Comparison of ENCODE assay signal across 19 cellular contexts in genomic region chr14:100288382-100289185, GRCh38. TPM values are rescaled to one million over a fixed set of nuclear protein-coding genes. Genes with fewer than 3 reads are reported as not detected.
DNase-seq lines count a peak whose midpoint lies in the region; TF ChIP-seq lines count a peak whose summit lies in the region.
"Had no signal": no experiment of that assay in that cellular context is flagged by ENCODE, and none has a peak within 500 bp of the region (broad histone marks: within the 10 kb centered on the region; RNA-seq: fewer than 3 reads in every experiment).

No MANE protein-coding gene starts in this region.

- H3K27ac ChIP-seq in BLaER1 treated with 17β-estradiol and CSF1 and Interleukin-3, amounts not matched to agents 10 nM and 100 nM, result peak overlapping the region in 5 of 11 experiments; percentile 80 to 92 (median 90); a peak in 10 of 22 replicates
- H3K27ac ChIP-seq in HEK293 (ENCODE audit: extremely low read depth, low read depth, low read length), result no peak overlapping the region
- H3K27ac ChIP-seq in esophagus muscularis mucosa (replicated peaks in 1 of 4), result no peak overlapping the region
- H3K27ac ChIP-seq: vagina had no signal

- peaks cover 70 to 96% (median 92%) of the 10 kb centered on the region in 10 experiments for H3K4me1 ChIP-seq in BLaER1 treated with 17β-estradiol and CSF1 and Interleukin-3, amounts not matched to agents 10 nM and 100 nM
- H3K4me1 ChIP-seq in HEK293 (ENCODE audit: control insufficient read depth, insufficient read depth, low read length), result no peaks in the 10 kb centered on the region; the same call in 1 of the 2 replicates
- peaks cover 21 to 53% (median 33%) of the 10 kb centered on the region in 4 donors for H3K4me1 ChIP-seq in esophagus muscularis mucosa

- peaks cover 44% of the 10 kb centered on the region for H3K4me1 Mint-ChIP-seq in neural crest cell
- H3K4me1 Mint-ChIP-seq in progenitor cell of endocrine pancreas (ENCODE audit: low read depth), result peaks cover 9% of the 10 kb centered on the region

- no peaks in the 10 kb centered on the region for H3K9me3 Mint-ChIP-seq in neural crest cell
- no peaks in the 10 kb centered on the region for H3K9me3 Mint-ChIP-seq in progenitor cell of endocrine pancreas (ENCODE audit: low read depth)
- H3K9me3 Mint-ChIP-seq: activated naive CD8-positive, alpha-beta T cell treated with anti-CD3 and anti-CD28 coated beads, Interleukin-2, amount 50 U/mL, for 24 hours; CD4-positive, alpha-beta T cell; memory B cell had no signal

- H3K36me3 Mint-ChIP-seq in neural crest cell (ENCODE audit: low read depth), result peaks cover 4% of the 10 kb centered on the region
- H3K36me3 Mint-ChIP-seq in progenitor cell of endocrine pancreas (ENCODE audit: insufficient read depth), result peaks cover 2% of the 10 kb centered on the region
- H3K36me3 Mint-ChIP-seq: memory B cell had no signal

- peaks cover 12% of the 10 kb centered on the region for H3K27me3 Mint-ChIP-seq in neural crest cell (ENCODE audit: low read depth)
- no peaks in the 10 kb centered on the region for H3K27me3 Mint-ChIP-seq in progenitor cell of endocrine pancreas
- H3K27me3 Mint-ChIP-seq: activated naive CD8-positive, alpha-beta T cell treated with anti-CD3 and anti-CD28 coated beads, Interleukin-2, amount 50 U/mL, for 24 hours; CD4-positive, alpha-beta T cell; memory B cell had no signal

- POLR2A ChIA-PET in HEK293 (lab: Yijun Ruan, JAX), result interaction anchor here (0.6 kb wide), 1 partner anchor 20 kb away, joined by 4 read pairs; no protein-coding TSS in a partner anchor

- TF ChIP-seq EP300 in esophagus muscularis mucosa (IDR thresholded peaks at IDR 0.05), result no peak

- H3K27ac Mint-ChIP-seq in neural crest cell (ENCODE audit: unreplicated experiment), result peak overlapping the region; percentile 8
- H3K27ac Mint-ChIP-seq in progenitor cell of endocrine pancreas, result no peak overlapping the region
- H3K27ac Mint-ChIP-seq: activated naive CD8-positive, alpha-beta T cell treated with anti-CD3 and anti-CD28 coated beads, Interleukin-2, amount 50 U/mL, for 24 hours; CD4-positive, alpha-beta T cell; memory B cell had no signal

- CTCF ChIA-PET in HEK293 (lab: Yijun Ruan, JAX), result interaction anchor here (0.5 to 1.8 kb wide), 4 partner anchors 10 to 1495 kb away, joined by 3 to 6 read pairs (median 4); no protein-coding TSS in a partner anchor

- H3K4me3 ChIP-seq in BLaER1 treated with 17β-estradiol and CSF1 and Interleukin-3, amounts not matched to agents 10 nM and 100 nM, result no peak overlapping the region; a peak in 1 of 20 replicates
- H3K4me3 ChIP-seq in HEK293 (ENCODE audit: low read depth, low read length), result no peak overlapping the region
- H3K4me3 ChIP-seq in esophagus muscularis mucosa, result no peak overlapping the region
- H3K4me3 ChIP-seq: HAP-1, K562, vagina had no signal

- H3K9me3 ChIP-seq in BLaER1 treated with 17β-estradiol and CSF1 and Interleukin-3, amounts not matched to agents 10 nM and 100 nM (replicated peaks in 1 of 11), result no peaks in the 10 kb centered on the region
- H3K9me3 ChIP-seq in HEK293 (ENCODE audit: control insufficient read depth, insufficient read depth, low read depth, low read length) (no peaks in the 10 kb centered on the region), esophagus muscularis mucosa (no peaks in the 10 kb centered on the region)
- H3K9me3 ChIP-seq: HAP-1, vagina had no signal

- 79% methylated on average over 12 of the region's 12 CpGs for WGBS in esophagus muscularis mucosa

- H3K4me3 Mint-ChIP-seq in neural crest cell, result peak overlapping the region; percentile 84
- H3K4me3 Mint-ChIP-seq in progenitor cell of endocrine pancreas (ENCODE audit: low read depth), result no peak overlapping the region
- H3K4me3 Mint-ChIP-seq: activated naive CD8-positive, alpha-beta T cell treated with anti-CD3 and anti-CD28 coated beads, Interleukin-2, amount 50 U/mL, for 24 hours; CD4-positive, alpha-beta T cell; memory B cell had no signal

- H3K27me3 ChIP-seq in BLaER1 treated with 17β-estradiol and CSF1 and Interleukin-3, amounts not matched to agents 10 nM and 100 nM, result no peaks in the 10 kb centered on the region
- H3K27me3 ChIP-seq in esophagus muscularis mucosa, result no peaks in the 10 kb centered on the region
- H3K27me3 ChIP-seq: vagina had no signal

- intact Hi-C loops in esophagus muscularis mucosa (cut with DNase I), result loop anchor here (5.0 kb wide), 1 partner anchor 46 kb away; no protein-coding TSS in a partner anchor

- H3K36me3 ChIP-seq in BLaER1 treated with 17β-estradiol and CSF1 and Interleukin-3, amounts not matched to agents 10 nM and 100 nM, result peaks cover 24 to 47% (median 31%) of the 10 kb centered on the region in 11 experiments
- H3K36me3 ChIP-seq in HEK293 (ENCODE audit: control insufficient read depth in 2 of 2, insufficient read depth in 1 of 2, low read length in 2 of 2), result peaks cover 0 to 24% of the 10 kb centered on the region in 2 experiments; a peak in 2 of 3 replicates
- peaks cover 10 to 38% (median 32%) of the 10 kb centered on the region in 4 donors for H3K36me3 ChIP-seq in esophagus muscularis mucosa

- H3K4me2 ChIP-seq in BLaER1 treated with 17β-estradiol and CSF1 and Interleukin-3, amounts not matched to agents 10 nM and 100 nM, result peak overlapping the region in 10 of 11 experiments; percentile 73 to 95 (median 86); a peak in 16 of 22 replicates

- peaks cover 34 to 90% (median 72%) of the 10 kb centered on the region in 11 experiments; a peak in 21 of 22 replicates for H4K20me1 ChIP-seq in BLaER1 treated with 17β-estradiol and CSF1 and Interleukin-3, amounts not matched to agents 10 nM and 100 nM

- peak; percentile 90 for DNase-seq in esophagus muscularis mucosa (ENCODE audit: extremely low spot score)
- DNase-seq in neural crest cell (ENCODE audit: low read depth, low spot score), result no peak
- DNase-seq in foreskin melanocyte, result no peak
- no peak for DNase-seq in progenitor cell of endocrine pancreas (ENCODE audit: low spot score, unreplicated experiment)
- DNase-seq in UCSD-AML1 (lab: John Stamatoyannopoulos, UW; ENCODE audit: unreplicated experiment), result no peak
- DNase-seq: activated naive CD8-positive, alpha-beta T cell treated with anti-CD3 and anti-CD28 coated beads, Interleukin-2, amount 50 U/mL, for 24 hours; effector CD8-positive, alpha-beta T cell; left cardiac atrium; MM.1S; NCI-H146; NCI-H82 had no signal

- no peak for TF ChIP-seq POLR2A in esophagus muscularis mucosa (IDR thresholded peaks at IDR 0.05; ENCODE audit: low read depth)

- TF ChIP-seq CTCF in HEK293 (tag by site-specific recombination; IDR thresholded peaks at IDR 0.05), result no peak
- no peak for TF ChIP-seq CTCF in esophagus muscularis mucosa (IDR thresholded peaks at IDR 0.05)
- TF ChIP-seq CTCF in neural crest cell (conservative IDR thresholded peaks at IDR 0.05), result no peak
- TF ChIP-seq CTCF in progenitor cell of endocrine pancreas (IDR thresholded peaks at IDR 0.05; ENCODE audit: unreplicated experiment), result no peak

- peak overlapping the region in 8 of 11 experiments; percentile 7 to 83 (median 68); a peak in 10 of 22 replicates for H3K9ac ChIP-seq in BLaER1 treated with 17β-estradiol and CSF1 and Interleukin-3, amounts not matched to agents 10 nM and 100 nM

TF ChIP-seq in HEK293, 187 proteins besides CTCF, POLR2A, EP300 and RAD21 (continues in another document):
- TF ChIP-seq PATZ1 (tag by site-specific recombination; IDR thresholded peaks at IDR 0.05) (0 out of 2 replicates have a peak, but pooled peaks have one; percentile 24), ZNF596 (tag by site-specific recombination; IDR thresholded peaks at IDR 0.05) (no peak), ZNF692 (tag by site-specific recombination; IDR thresholded peaks at IDR 0.05) (0 out of 2 replicates have a peak, but pooled peaks have one; percentile 32), ZFP69B (tag by site-specific recombination; IDR thresholded peaks at IDR 0.05) (0 out of 2 replicates have a peak, but pooled peaks have one; percentile 14), ZNF341 (tag by site-specific recombination; IDR thresholded peaks at IDR 0.05; ENCODE audit: low read depth) (no peak)

RNA-seq across cellular contexts. Expression of gene SLC25A29, which starts 17.7 kb away (rescaled TPM):
- 10 to 100 TPM; 37.4 to 63.0 (median 49.2) TPM for total RNA-seq in esophagus muscularis mucosa
- total RNA-seq in neural crest cell, result 123 and 128 TPM in 2 replicates
- total RNA-seq in progenitor cell of endocrine pancreas, result 236 and 238 TPM in 2 replicates

RNA-seq across cellular contexts. Expression of gene SLC25A47, which starts 34.6 kb away (rescaled TPM):
- not detected for total RNA-seq in esophagus muscularis mucosa
- total RNA-seq in neural crest cell, result not detected in 2 replicates
- not detected in 2 replicates for total RNA-seq in progenitor cell of endocrine pancreas
- total RNA-seq: CD4-positive, alpha-beta T cell; glomerular endothelial cell; left cardiac atrium; vagina had no signal

RNA-seq across cellular contexts. Expression of gene YY1, which starts 49.6 kb away (rescaled TPM):
- total RNA-seq in esophagus muscularis mucosa (10 to 100 TPM; 54.8 to 83.4 (median 62.7) TPM), neural crest cell (72.0 and 79.9 TPM in 2 replicates), progenitor cell of endocrine pancreas (86.6 and 90.2 TPM in 2 replicates)
